ENCODE assay signal across 1 cellular context in the genomic region with DNA sequence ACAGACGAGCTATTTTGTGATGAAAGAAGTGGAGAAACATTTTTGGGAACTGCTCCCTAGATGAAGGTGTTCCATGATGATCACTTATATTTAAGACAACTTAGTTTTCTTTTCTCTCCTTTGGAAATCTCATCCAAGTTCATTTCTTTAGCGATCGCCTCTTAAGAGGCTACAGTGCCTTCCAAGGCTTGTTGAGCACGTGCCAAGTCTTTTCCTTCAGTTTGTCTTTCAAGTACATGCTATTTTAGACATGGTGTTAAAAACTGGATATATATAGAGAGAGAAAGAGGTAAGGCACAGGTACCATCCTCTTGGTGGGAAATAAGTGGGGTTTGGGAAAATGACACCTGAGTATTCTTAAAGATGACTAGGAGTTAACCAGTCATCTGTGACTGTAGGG.
TF ChIP-seq lines count a peak whose summit lies in the region.

No MANE protein-coding gene starts in this region.

TF ChIP-seq in H1, 55 proteins besides CTCF, POLR2A, EP300 and RAD21:
- TF ChIP-seq SIN3A (conservative IDR thresholded peaks at IDR 0.05 in 1 of 2, IDR thresholded peaks at IDR 0.05 in 1 of 2; ENCODE audit: low read depth in 1 of 2, low read length in 2 of 2) = no peak
- TF ChIP-seq ATF2 (IDR thresholded peaks at IDR 0.05; ENCODE audit: low read length) = no peak
- TF ChIP-seq SIX5 (IDR thresholded peaks at IDR 0.05; ENCODE audit: low read depth, low read length) = no peak
- no peak for TF ChIP-seq SP4 (IDR thresholded peaks at IDR 0.05; ENCODE audit: low read length)
- TF ChIP-seq EZH2 (IDR thresholded peaks at IDR 0.05; ENCODE audit: low read depth, low read length, severe bottlenecking) = no peak
- TF ChIP-seq RBBP5 (IDR thresholded peaks at IDR 0.05; ENCODE audit: borderline replicate concordance, low read depth, low read length) = no peak
- TF ChIP-seq TBP (IDR thresholded peaks at IDR 0.05; ENCODE audit: low read depth, low read length) = no peak
- no peak for TF ChIP-seq GABPA (IDR thresholded peaks at IDR 0.05; ENCODE audit: borderline replicate concordance, insufficient read depth, low read length)
